8 cellular contexts compared by ENCODE assay signal in the genomic region with DNA sequence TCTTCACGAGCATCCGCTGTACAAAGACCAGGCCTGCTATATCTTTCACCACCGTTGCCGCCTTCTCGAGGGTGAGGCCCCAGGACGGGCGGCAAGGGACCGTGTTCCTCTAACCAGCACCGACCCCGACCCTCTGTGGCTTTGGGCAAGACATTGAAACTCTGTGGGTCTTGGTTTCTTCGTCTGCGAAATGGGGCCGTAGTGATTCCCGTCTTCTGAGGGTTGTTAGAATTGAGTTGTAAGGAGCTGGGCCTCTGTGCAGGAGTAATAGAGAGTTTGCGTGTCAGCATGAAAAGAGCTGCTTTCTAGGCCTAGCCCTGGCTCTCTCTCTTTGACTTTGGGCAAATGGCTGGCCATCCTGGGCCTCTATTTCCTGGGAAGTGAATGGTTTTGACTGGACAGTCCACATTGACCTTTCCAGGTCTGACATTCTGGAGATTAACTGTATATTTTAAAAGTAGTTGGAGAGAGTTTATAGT. TPM values are rescaled to one million over a fixed set of nuclear protein-coding genes. Genes with fewer than 3 reads are reported as not detected.
DNase-seq lines count a peak whose midpoint lies in the region; ATAC-seq and TF ChIP-seq lines count a peak whose summit lies in the region.

No MANE protein-coding gene starts in this region.

- peak overlapping the region; percentile 56 for H3K27ac ChIP-seq in layer of hippocampus (ENCODE audit: low read depth, low read length)
- peak overlapping the region; percentile 43 to 57 for H3K27ac ChIP-seq in thoracic aorta

- H3K27me3 ChIP-seq in adipocyte (replicated peaks; ENCODE audit: control insufficient read depth, insufficient read depth, low read length) (no peaks in the 10 kb centered on the region), layer of hippocampus (ENCODE audit: control insufficient read depth, insufficient read depth, low read length) (no peaks in the 10 kb centered on the region), thoracic aorta (replicated peaks; ENCODE audit: insufficient read depth) (no peaks in the 10 kb centered on the region)

- ATAC-seq in GM18867 (IDR thresholded peaks at IDR 0.05; ENCODE audit: unreplicated experiment) (peak; percentile 2), HG03135 (IDR thresholded peaks at IDR 0.05; ENCODE audit: unreplicated experiment) (peak; percentile 17), thoracic aorta (ENCODE audit: insufficient number of reproducible peaks, low FRiP score, low read depth) (no peak), HG03039 (IDR thresholded peaks at IDR 0.05; ENCODE audit: unreplicated experiment) (no peak)

- TF ChIP-seq CTCF in thoracic aorta (IDR thresholded peaks at IDR 0.05): no peak

- H3K4me3 ChIP-seq in adipocyte (ENCODE audit: low read length): peak overlapping the region; percentile 98
- peak overlapping the region; percentile 88 for H3K4me3 ChIP-seq in thoracic aorta

- H3K36me3 ChIP-seq in adipocyte (ENCODE audit: control insufficient read depth, insufficient read depth, low read length, severe bottlenecking) (peaks cover 15% of the 10 kb centered on the region), thoracic aorta (peaks cover 17% of the 10 kb centered on the region)

- peak overlapping the region; percentile 89 for H3K9ac ChIP-seq in adipocyte (ENCODE audit: low read length)

- peak; percentile 42 for DNase-seq in adipocyte (ENCODE audit: low read depth)
- DNase-seq in thoracic aorta (ENCODE audit: low spot score): no peak
- no peak for DNase-seq in GOT3 (lab: John Stamatoyannopoulos, UW)
- no peak for DNase-seq in effector CD4-positive, alpha-beta T cell

- H3K4me1 ChIP-seq in adipocyte (ENCODE audit: control insufficient read depth, insufficient read depth, low read length) (peaks cover 19% of the 10 kb centered on the region), thoracic aorta (ENCODE audit: control insufficient read depth in 1 of 2, low read depth in 2 of 2) (peaks cover 15 to 26% of the 10 kb centered on the region in 2 donors)

- H3K9me3 ChIP-seq in adipocyte (ENCODE audit: control insufficient read depth, low read length): no peaks in the 10 kb centered on the region
- H3K9me3 ChIP-seq in thoracic aorta: no peaks in the 10 kb centered on the region

RNA-seq across cellular contexts. Expression of a gene that starts 0.6 kb away (rescaled TPM):
- 10 to 100 TPM; 43.2 to 55.0 TPM for total RNA-seq in thoracic aorta

RNA-seq across cellular contexts. Expression of a gene that starts 0.7 kb away (rescaled TPM):
- 1 to 10 TPM; 8.7 to 9.0 TPM for total RNA-seq in thoracic aorta

RNA-seq across cellular contexts. Expression of a gene that starts 47.8 kb away (rescaled TPM):
- not detected for total RNA-seq in thoracic aorta

Comparison
In these comparisons a context has a peak if more than half of its experiments do, and no peak if none do; other contexts are left out.
1. ATAC-seq: peak in GM18867 (single experiment) and HG03135 (single experiment); none in thoracic aorta (single experiment) and HG03039 (single experiment).